Comparison of ENCODE assay signal across 8 cellular contexts in genomic region chr19:17405250-17406038, GRCh38. TPM values are rescaled to one million over a fixed set of nuclear protein-coding genes. Genes with fewer than 3 reads are reported as not detected.
A peak's percentile ranks its signal among the peaks of the same experiment; 100 is the strongest.
DNase-seq lines count a peak whose midpoint lies in the region; ATAC-seq and FAIRE-seq lines count a peak whose summit lies in the region.

Gene BST2, minus strand, starts transcription at chr19:17405630. Its CDS starts 55 bp downstream, at chr19:17405575.

- no peaks in the 10 kb centered on the region for H3K9me3 ChIP-seq in right cardiac atrium (ENCODE audit: control insufficient read depth, low read length)

- H3K36me3 Mint-ChIP-seq in activated naive CD8-positive, alpha-beta T cell treated with anti-CD3 and anti-CD28 coated beads, Interleukin-2, amount 10 ng/mL, durations not matched to agents 7 days and 5 days = peaks cover 22% of the 10 kb centered on the region

- ATAC-seq in HG03060 (IDR thresholded peaks at IDR 0.05; ENCODE audit: low read depth, unreplicated experiment) = peak; percentile 61
- peak; percentile 83 for ATAC-seq in activated naive CD8-positive, alpha-beta T cell treated with anti-CD3 and anti-CD28 coated beads, Interleukin-2, amount 10 ng/mL, durations not matched to agents 7 days and 5 days (ENCODE audit: low read depth)
- ATAC-seq in right cardiac atrium = peak; percentile 95

- peak; percentile 62 for FAIRE-seq in RCC 7860 (lab: Jason Lieb, UNC)

- POLR2A ChIA-PET in activated naive CD8-positive, alpha-beta T cell treated with anti-CD3 and anti-CD28 coated beads, Interleukin-2, amount 10 ng/mL, durations not matched to agents 7 days and 5 days (lab: Charles Lee) = interaction anchor here (0.5 to 6.3 kb wide), 23 partner anchors 11 to 876 kb away, joined by 3 to 64 read pairs (median 3); partner anchors contain the start of genes ANO8, CCDC194, DDA1 and JUND

- no peaks in the 10 kb centered on the region for H3K4me1 ChIP-seq in right cardiac atrium (ENCODE audit: control insufficient read depth, insufficient read depth, low read length)

- H3K9me3 Mint-ChIP-seq in activated naive CD8-positive, alpha-beta T cell treated with anti-CD3 and anti-CD28 coated beads, Interleukin-2, amount 10 ng/mL, durations not matched to agents 7 days and 5 days = no peaks in the 10 kb centered on the region

- intact Hi-C loops in right cardiac atrium (cut with DNase I) = no loop called here

- peak within 1 kb of the TSS; percentile 80 for H3K27ac ChIP-seq in right cardiac atrium (ENCODE audit: low read length)

- peak within 1 kb of the TSS; percentile 89 for H3K4me3 Mint-ChIP-seq in activated naive CD8-positive, alpha-beta T cell treated with anti-CD3 and anti-CD28 coated beads, Interleukin-2, amount 10 ng/mL, durations not matched to agents 7 days and 5 days

- peak within 1 kb of the TSS; percentile 38 for H3K4me3 ChIP-seq in right cardiac atrium (ENCODE audit: low read length)

- peak; percentile 30 for DNase-seq in stimulated activated CD4-positive, alpha-beta T cell treated with anti-CD3 and anti-CD28 coated beads, Interleukin-12 subunit alpha, Interleukin-12 subunit beta, amount 100 ng/mL, for 4 hours
- no peak for DNase-seq in stimulated activated CD4-positive, alpha-beta T cell treated with anti-CD3 and anti-CD28 coated beads, Interleukin-2, amount 100 ng/mL, for 48 hours
- peak; percentile 93 for DNase-seq in RCC 7860 (ENCODE audit: low spot score)
- peak; percentile 71 for DNase-seq in activated naive CD8-positive, alpha-beta T cell treated with anti-CD3 and anti-CD28 coated beads, Interleukin-2, amount 10 ng/mL, durations not matched to agents 7 days and 5 days
- peak; percentile 78 to 89 (median 82) for DNase-seq in right cardiac atrium
- peak; percentile 93 for DNase-seq in renal cortical epithelial cell (ENCODE audit: low read depth)
- DNase-seq in NCI-H1694 (lab: John Stamatoyannopoulos, UW) = no peak

- H3K4me1 Mint-ChIP-seq in activated naive CD8-positive, alpha-beta T cell treated with anti-CD3 and anti-CD28 coated beads, Interleukin-2, amount 10 ng/mL, durations not matched to agents 7 days and 5 days = peaks cover 27% of the 10 kb centered on the region

- H3K27ac Mint-ChIP-seq in activated naive CD8-positive, alpha-beta T cell treated with anti-CD3 and anti-CD28 coated beads, Interleukin-2, amount 10 ng/mL, durations not matched to agents 7 days and 5 days = peak within 1 kb of the TSS; percentile 91

- WGBS in right cardiac atrium = 55% methylated on average over 18 of the region's 18 CpGs

- no peaks in the 10 kb centered on the region for H3K27me3 Mint-ChIP-seq in activated naive CD8-positive, alpha-beta T cell treated with anti-CD3 and anti-CD28 coated beads, Interleukin-2, amount 10 ng/mL, durations not matched to agents 7 days and 5 days

- H3K27me3 ChIP-seq in right cardiac atrium (ENCODE audit: control insufficient read depth, insufficient read depth) = no peaks in the 10 kb centered on the region

RNA-seq across cellular contexts. Expression of gene BST2, which starts in this region (rescaled TPM):
- 100 to 1,000 TPM; 197 to 201 TPM for total RNA-seq in activated naive CD8-positive, alpha-beta T cell treated with anti-CD3 and anti-CD28 coated beads, Interleukin-2, amount 10 ng/mL, durations not matched to agents 7 days and 5 days
- 10 to 100 TPM; 32.3 to 56.3 (median 39.6) TPM for total RNA-seq in right cardiac atrium
- polyA plus RNA-seq in right cardiac atrium = 45.1 TPM
- total RNA-seq in renal cortical epithelial cell = 101 and 183 TPM in 2 replicates

Comparison
In these comparisons a context has a peak if more than half of its experiments do, and no peak if none do; other contexts are left out.
1. DNase-seq: peak in stimulated activated CD4-positive, alpha-beta T cell treated with anti-CD3 and anti-CD28 coated beads, Interleukin-12 subunit alpha, Interleukin-12 subunit beta, amount 100 ng/mL, for 4 hours (single experiment), RCC 7860 (single experiment), activated naive CD8-positive, alpha-beta T cell treated with anti-CD3 and anti-CD28 coated beads, Interleukin-2, amount 10 ng/mL, durations not matched to agents 7 days and 5 days (single experiment), right cardiac atrium (3 of 3) and renal cortical epithelial cell (single experiment); none in stimulated activated CD4-positive, alpha-beta T cell treated with anti-CD3 and anti-CD28 coated beads, Interleukin-2, amount 100 ng/mL, for 48 hours (0 of 2) and NCI-H1694 (single experiment).
2. Peak in every context shown above with its lines, with median percentiles within 50 percentile points of each other: ATAC-seq.